ENCODE assay signal across 10 cellular contexts in the genomic region with DNA sequence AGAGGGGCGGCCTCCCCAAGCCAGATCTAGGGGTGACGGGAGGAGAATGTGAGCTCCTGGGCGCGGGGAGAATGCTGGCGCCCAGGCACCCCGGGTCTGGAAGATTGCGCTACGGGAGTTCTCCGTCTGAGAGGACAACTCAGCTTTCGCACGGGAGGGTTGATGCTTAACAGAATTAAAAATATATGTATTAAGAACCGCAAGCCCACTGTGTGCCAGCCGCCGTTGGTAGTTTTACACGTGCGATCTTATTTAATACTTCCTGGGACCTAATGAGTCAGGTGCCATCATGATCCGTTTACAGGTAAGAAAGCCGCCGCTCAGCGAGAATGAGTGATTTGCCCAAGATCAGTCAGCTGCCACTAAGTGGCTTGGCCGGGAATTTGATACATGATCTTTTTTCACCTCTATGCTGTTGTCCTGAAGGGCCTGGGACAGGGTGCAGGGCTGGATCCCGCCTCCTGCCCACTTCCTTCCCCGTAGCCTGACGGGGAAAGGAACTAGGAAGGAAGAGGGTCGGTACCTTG. TPM values are rescaled to one million over a fixed set of nuclear protein-coding genes. Genes with fewer than 3 reads are reported as not detected.
A peak's percentile ranks its signal among the peaks of the same experiment; 100 is the strongest.
DNase-seq lines count a peak whose midpoint lies in the region; ATAC-seq, FAIRE-seq and TF ChIP-seq lines count a peak whose summit lies in the region.
"Had no signal": no experiment of that assay in that cellular context is flagged by ENCODE, and none has a peak within 500 bp of the region (broad histone marks: within the 10 kb centered on the region; RNA-seq: fewer than 3 reads in every experiment).

No MANE protein-coding gene starts in this region.

- peak overlapping the region in 8 of 10 donors; percentile 4 to 80 (median 36) for H3K4me3 Mint-ChIP-seq in naive thymus-derived CD4-positive, alpha-beta T cell

- H2AK5ac ChIP-seq in H1 (ENCODE audit: low read depth, low read length), result no peak overlapping the region

- H3K36me3 Mint-ChIP-seq in naive thymus-derived CD4-positive, alpha-beta T cell, result no peaks in the 10 kb centered on the region

- H2BK5ac ChIP-seq in H1 (ENCODE audit: low read depth, low read length), result no peak overlapping the region; the same call in 1 of the 2 replicates

- POLR2A ChIA-PET in H1 (lab: Charles Lee; ENCODE audit: partially characterized antibody), result interaction anchor here (1.0 to 1.6 kb wide), 4 partner anchors 10 to 203 kb away, joined by 3 to 6 read pairs (median 3); no protein-coding TSS in a partner anchor
- POLR2A ChIA-PET in naive thymus-derived CD4-positive, alpha-beta T cell (lab: Charles Lee), result no interaction called here

- H3K27ac Mint-ChIP-seq in naive thymus-derived CD4-positive, alpha-beta T cell, result no peak overlapping the region
- H3K27ac Mint-ChIP-seq: activated T-helper 17 cell treated with anti-CD3 and anti-CD28 coated beads, Interleukin-2, amount 50 U/mL, for 72 hours had no signal

- H4K8ac ChIP-seq in H1 (ENCODE audit: extremely low read depth, insufficient read depth, low read length), result peak overlapping the region; percentile 92; the same call in 1 of the 2 replicates

- no peak overlapping the region for H3K27ac ChIP-seq in H1 (ENCODE audit: low read depth, low read length)
- no peak overlapping the region for H3K27ac ChIP-seq in naive thymus-derived CD4-positive, alpha-beta T cell (ENCODE audit: low read depth, low read length)

- TF ChIP-seq RAD21 in H1 (IDR thresholded peaks at IDR 0.05 in 1 of 2, conservative IDR thresholded peaks at IDR 0.05 in 1 of 2; ENCODE audit: low read depth in 2 of 2, low read length in 2 of 2), result no peak

- no peak overlapping the region for H3K23ac ChIP-seq in H1 (ENCODE audit: insufficient read length)

- H3K4me1 ChIP-seq in H1 (replicated peaks in 1 of 4; ENCODE audit: control insufficient read depth in 3 of 4, insufficient read depth in 4 of 4, low read length in 3 of 4), result peaks cover 0 to 3% (median 0%) of the 10 kb centered on the region in 4 experiments; a peak in 5 of 7 replicates
- peaks cover 0 to 7% of the 10 kb centered on the region in 2 donors for H3K4me1 ChIP-seq in naive thymus-derived CD4-positive, alpha-beta T cell (ENCODE audit: control insufficient read depth in 2 of 2, insufficient read depth in 2 of 2, low read length in 2 of 2)

- WGBS in H1 (ENCODE audit: extremely low coverage in 1 of 2, insufficient coverage in 1 of 2, insufficient read length in 1 of 2, insufficient replicate concordance in 2 of 2, low coverage in 1 of 2, low lambda C conversion rate in 2 of 2, missing lambda C conversion rate in 1 of 2), 2 experiments, result 1% methylated on average over 25 of the region's 25 CpGs; no CpG with 5 or more reads in 1 of the 2 experiments

- peaks cover 60 to 72% (median 66%) of the 10 kb centered on the region in 5 donors for H3K27me3 Mint-ChIP-seq in naive thymus-derived CD4-positive, alpha-beta T cell

- TF ChIP-seq EP300 in H1 (IDR thresholded peaks at IDR 0.05; ENCODE audit: borderline replicate concordance in 1 of 2, low read depth in 2 of 2, low read length in 2 of 2), result no peak

- H3K9me3 Mint-ChIP-seq in naive thymus-derived CD4-positive, alpha-beta T cell, result peaks cover 0 to 1% (median 0%) of the 10 kb centered on the region in 11 donors
- H3K9me3 Mint-ChIP-seq: activated T-helper 17 cell treated with anti-CD3 and anti-CD28 coated beads, Interleukin-2, amount 50 U/mL, for 72 hours had no signal

- no peak for ATAC-seq in naive thymus-derived CD4-positive, alpha-beta T cell

- H3K14ac ChIP-seq in H1 (ENCODE audit: insufficient read length), result no peak overlapping the region

- no peak overlapping the region for H3K56ac ChIP-seq in H1 (replicated peaks; ENCODE audit: insufficient read length, low read depth, low read length)

- no peak overlapping the region for H2BK20ac ChIP-seq in H1 (ENCODE audit: low read length)

- no peak overlapping the region for H2BK120ac ChIP-seq in H1 (replicated peaks; ENCODE audit: low read depth, low read length)

- no peak overlapping the region for H2BK12ac ChIP-seq in H1 (ENCODE audit: low read depth, low read length)

- no peak overlapping the region for H2AFZ ChIP-seq in H1 (ENCODE audit: low read length)

- H3K9me3 ChIP-seq in H1 (ENCODE audit: insufficient read depth in 2 of 2, low read depth in 1 of 2, low read length in 1 of 2), result peaks cover 0 to 6% of the 10 kb centered on the region in 2 experiments; a peak in 1 of 4 replicates
- H3K9me3 ChIP-seq in naive thymus-derived CD4-positive, alpha-beta T cell (ENCODE audit: control insufficient read depth in 2 of 3, low read length in 3 of 3), result no peaks in the 10 kb centered on the region

- H3K36me3 ChIP-seq in H1 (ENCODE audit: control insufficient read depth in 2 of 4, insufficient read depth in 4 of 4, low read length in 3 of 4), result no peaks in the 10 kb centered on the region; a peak in 1 of 8 replicates
- no peaks in the 10 kb centered on the region for H3K36me3 ChIP-seq in naive thymus-derived CD4-positive, alpha-beta T cell (ENCODE audit: control insufficient read depth in 2 of 3, insufficient read depth in 3 of 3, low read length in 3 of 3)

- CTCF ChIA-PET in H1 (lab: Charles Lee; ENCODE audit: partially characterized antibody), result interaction anchor here (0.6 to 1.9 kb wide), 11 partner anchors 9 to 214 kb away, joined by 3 to 6 read pairs (median 3); no protein-coding TSS in a partner anchor
- CTCF ChIA-PET in naive thymus-derived CD4-positive, alpha-beta T cell (lab: Charles Lee), result interaction anchor here (0.8 kb wide), 1 partner anchor 135 kb away, joined by 3 read pairs; no protein-coding TSS in a partner anchor

- no peak for TF ChIP-seq POLR2A in H1 (IDR thresholded peaks at IDR 0.05; ENCODE audit: control extremely low read depth in 1 of 2, low read depth in 2 of 2, low read length in 2 of 2)

- H3K4me1 Mint-ChIP-seq in naive thymus-derived CD4-positive, alpha-beta T cell, result peaks cover 0 to 11% (median 9%) of the 10 kb centered on the region in 7 donors

- H2BK15ac ChIP-seq in H1 (ENCODE audit: low read length), result no peak overlapping the region

- no peak overlapping the region for H4K91ac ChIP-seq in H1 (replicated peaks; ENCODE audit: insufficient read length, low read length)

- H4K20me1 ChIP-seq in H1 (replicated peaks in 1 of 2; ENCODE audit: control insufficient read depth in 1 of 2, insufficient read depth in 2 of 2, low read length in 2 of 2), result peaks cover 0 to 2% of the 10 kb centered on the region in 2 experiments

- no peak for TF ChIP-seq CTCF in AG09309 (IDR thresholded peaks at IDR 0.05; ENCODE audit: control insufficient read depth, insufficient read depth, low read depth, low read length, missing control alignments)
- TF ChIP-seq CTCF in H1 (IDR thresholded peaks at IDR 0.05; ENCODE audit: control extremely low read depth in 1 of 3, insufficient read depth in 1 of 3, low read depth in 1 of 3, low read length in 3 of 3), result no peak

- peaks cover 20% of the 10 kb centered on the region for H3K23me2 ChIP-seq in H1 (ENCODE audit: low read depth, low read length)

- no peak overlapping the region for H3K4ac ChIP-seq in H1 (replicated peaks; ENCODE audit: insufficient read length, low read depth, low read length)

- H4K5ac ChIP-seq in H1 (ENCODE audit: insufficient read length, low read depth, low read length), result no peak overlapping the region

- H3K9ac ChIP-seq in H1 (replicated peaks in 1 of 4; ENCODE audit: extremely low read depth in 1 of 4, low read depth in 3 of 4, low read length in 3 of 4), result peak overlapping the region in 1 of 4 experiments; percentile 66; a peak in 4 of 7 replicates

- peaks cover 0 to 19% (median 15%) of the 10 kb centered on the region in 4 experiments; a peak in 5 of 7 replicates for H3K27me3 ChIP-seq in H1 (replicated peaks in 1 of 4; ENCODE audit: control insufficient read depth in 3 of 4, extremely low read depth in 1 of 4, insufficient read depth in 3 of 4, low read length in 3 of 4)
- peaks cover 3 to 7% of the 10 kb centered on the region in 2 donors for H3K27me3 ChIP-seq in naive thymus-derived CD4-positive, alpha-beta T cell (ENCODE audit: control insufficient read depth in 2 of 2, insufficient read depth in 2 of 2, low read length in 2 of 2)

- peak overlapping the region; percentile 74; the same call in 1 of the 2 replicates for H3K18ac ChIP-seq in H1 (ENCODE audit: extremely low read depth, low read length)

- peak overlapping the region; percentile 98 to 99 for H3K4me2 ChIP-seq in H1 (ENCODE audit: insufficient read depth in 1 of 2, low read depth in 2 of 2, low read length in 2 of 2)

- FAIRE-seq in HTR-8/SVneo (lab: Jason Lieb, UNC) (peak; percentile 33), H1 (lab: Jason Lieb, UNC) (no peak)

- peaks cover 6 to 52% of the 10 kb centered on the region in 2 experiments; a peak in 2 of 4 replicates for H3K79me2 ChIP-seq in H1 (ENCODE audit: control insufficient read depth in 1 of 2, insufficient read depth in 2 of 2, low read length in 2 of 2)

- intact Hi-C loops in naive thymus-derived CD4-positive, alpha-beta T cell (cut with micrococcal nuclease), result no loop called here
- intact Hi-C loops in posterior vena cava (cut with DNase I), result no loop called here

- DNase-seq in AG09309 (ENCODE audit: low read depth) (no peak), HTR-8/SVneo (ENCODE audit: insufficient read length, low spot score) (no peak), H1 (ENCODE audit: low read depth in 1 of 2, low spot score in 2 of 2) (peak in 1 of 2 experiments; percentile 54), posterior vena cava (ENCODE audit: low spot score) (no peak), NCI-H187 treated with DMSO at 0.1 percent for 48 hours (lab: John Stamatoyannopoulos, UW) (no peak), NCI-H2227 (lab: John Stamatoyannopoulos, UW; ENCODE audit: unreplicated experiment) (no peak)
- no peak for DNase-seq in naive thymus-derived CD4-positive, alpha-beta T cell
- no peak for DNase-seq in effector CD4-positive, alpha-beta T cell
- DNase-seq: NK-92 treated with Interleukin-12 subunit alpha and Interleukin-12 subunit beta, amount 100 ng/mL, for 24 hours had no signal

- 0 out of 2 replicates have a peak, but pooled peaks cover 3% of the 10 kb centered on the region for H3K79me1 ChIP-seq in H1 (ENCODE audit: low read depth, low read length)

- H3K4me3 ChIP-seq in AG09309 (ENCODE audit: control insufficient read depth, low read depth, low read length), result peak overlapping the region; percentile 65
- H3K4me3 ChIP-seq in H1 (ENCODE audit: extremely low read depth in 1 of 4, insufficient read depth in 2 of 4, low read depth in 3 of 4, low read length in 4 of 4), result peak overlapping the region; percentile 74 to 88 (median 76)
- H3K4me3 ChIP-seq in naive thymus-derived CD4-positive, alpha-beta T cell (ENCODE audit: low read length), result no peak overlapping the region

RNA-seq across cellular contexts. Expression of a gene that starts 0.8 kb away (rescaled TPM):
- 48.2 and 49.6 TPM in 2 replicates for total RNA-seq in H1 (2021; fragmentation: NEBNext Ultra II Directional; extraction: Animal tissue kit (Norgen Biotek cat#: 25700))
- 29.8 and 46.3 TPM in 2 replicates for polyA plus RNA-seq in H1 (2011; rRNA removed)
- polyA plus RNA-seq in H1 (2011; cell fraction: cytosol; rRNA removed), result 50.4 TPM
- 25.5 TPM for polyA plus RNA-seq in H1 (2011; cell fraction: nucleus; rRNA removed)
- 46.4 to 61.9 TPM (median 49.3 TPM) in 4 replicates for polyA plus RNA-seq in H1 (2012, experiment 1 of 2)
- 8.8 TPM for polyA plus RNA-seq in H1 (2012, experiment 2 of 2)
- 19.2 TPM for polyA plus RNA-seq in H1 (2013, experiment 1 of 2)
- 21.0 TPM for polyA plus RNA-seq in H1 (2013, experiment 2 of 2)
- polyA minus RNA-seq in H1 (2011; rRNA and poly(A)+ RNA removed), result 63.8 and 72.6 TPM in 2 replicates
- 31.2 TPM for polyA minus RNA-seq in H1 (2011; cell fraction: cytosol; rRNA and poly(A)+ RNA removed)
- polyA minus RNA-seq in H1 (2011; cell fraction: nucleus; rRNA and poly(A)+ RNA removed), result 26.2 TPM
- total RNA-seq in naive thymus-derived CD4-positive, alpha-beta T cell, result not detected
- polyA plus RNA-seq in naive thymus-derived CD4-positive, alpha-beta T cell, result not detected
- total RNA-seq in posterior vena cava, result under 1 TPM; 0.23 to 0.33 TPM
- total RNA-seq: activated T-helper 17 cell treated with anti-CD3 and anti-CD28 coated beads, Interleukin-2, amount 50 U/mL, for 72 hours had no signal

Comparison
In these comparisons a context has a peak if more than half of its experiments do, and no peak if none do; other contexts are left out.
1. RNA of a gene that starts 0.8 kb away (total RNA-seq): 48.2 to 49.6 TPM in H1; 0.23 to 0.33 TPM in posterior vena cava and not detected in naive thymus-derived CD4-positive, alpha-beta T cell; every median in the first group is over 10 times any median in the second.